20 cellular contexts compared by ENCODE assay signal in the genomic region with DNA sequence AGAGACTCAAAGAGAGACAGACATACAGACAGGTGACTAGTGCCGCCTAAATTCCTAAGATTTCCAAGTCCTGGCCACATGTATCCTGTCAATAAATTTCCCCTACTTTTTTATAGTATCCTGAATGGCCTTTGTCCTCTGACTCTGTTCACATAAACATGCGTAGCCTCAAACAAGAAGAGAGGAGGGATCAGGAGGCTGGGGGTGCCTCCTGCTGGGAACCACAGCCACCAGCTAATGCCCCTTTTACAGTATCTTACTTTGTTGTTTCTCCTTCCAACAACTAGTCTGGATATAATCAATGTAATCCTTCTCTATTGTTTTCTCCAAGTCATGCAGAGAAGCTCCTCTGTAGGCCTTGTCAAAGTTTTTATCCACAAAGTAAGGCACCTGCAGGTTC. TPM values are rescaled to one million over a fixed set of nuclear protein-coding genes. Genes with fewer than 3 reads are reported as not detected.
DNase-seq lines count a peak whose midpoint lies in the region; FAIRE-seq and TF ChIP-seq lines count a peak whose summit lies in the region.
"Had no signal": no experiment of that assay in that cellular context is flagged by ENCODE, and none has a peak within 500 bp of the region (broad histone marks: within the 10 kb centered on the region; RNA-seq: fewer than 3 reads in every experiment).

No MANE protein-coding gene starts in this region.

- H3K4me3 ChIP-seq in HUES64 (ENCODE audit: low read length) (no peak overlapping the region), esophagus muscularis mucosa (no peak overlapping the region)
- H3K4me3 ChIP-seq: coronary artery had no signal

- 46% methylated on average over 2 of the region's 2 CpGs for WGBS in HUES64
- 72% methylated on average over 2 of the region's 2 CpGs for WGBS in esophagus muscularis mucosa

- DNase-seq in ELF-1 (ENCODE audit: low read depth, low spot score): peak; percentile 25
- DNase-seq in esophagus muscularis mucosa (ENCODE audit: extremely low spot score): no peak
- no peak for DNase-seq in NCI-H2107 (lab: John Stamatoyannopoulos, UW)
- no peak for DNase-seq in iPS-NIHi7 (ENCODE audit: extremely low spot score)
- DNase-seq in GM19239 (ENCODE audit: insufficient read length, low spot score): no peak
- DNase-seq: activated CD4-positive, alpha-beta T cell treated with anti-CD3 and anti-CD28 coated beads, Interleukin-2, amount 50 U/mL, for 4 hours; activated naive CD4-positive, alpha-beta T cell treated with Interleukin-2 at 50 U/mL for 16 hours; activated T-cell treated with anti-CD3 and anti-CD28 coated beads for 4 hours; COR-L47; EL; foreskin fibroblast; kidney glomerular epithelial cell; midbrain; NCI-H1092; NCI-H510A treated with DMSO at 0.1 percent for 48 hours had no signal

- no peaks in the 10 kb centered on the region; the same call in 1 of the 2 replicates for H3K27me3 ChIP-seq in HUES64 (ENCODE audit: insufficient read depth, low read length)
- H3K27me3 ChIP-seq in esophagus muscularis mucosa: no peaks in the 10 kb centered on the region
- H3K27me3 ChIP-seq: neutrophil had no signal

- H3K36me3 ChIP-seq in HUES64 (ENCODE audit: insufficient read depth, low read length) (peaks cover 66% of the 10 kb centered on the region), esophagus muscularis mucosa (peaks cover 0 to 58% (median 35%) of the 10 kb centered on the region in 4 donors)
- H3K36me3 ChIP-seq: neutrophil had no signal

- H3K27ac Mint-ChIP-seq in nephron: peak overlapping the region; percentile 6 to 64 (median 46)

- no peaks in the 10 kb centered on the region for H3K27me3 Mint-ChIP-seq in nephron (ENCODE audit: low read depth)

- TF ChIP-seq EP300 in esophagus muscularis mucosa (IDR thresholded peaks at IDR 0.05): no peak

- TF ChIP-seq CTCF in esophagus muscularis mucosa (IDR thresholded peaks at IDR 0.05) (no peak), nephron (IDR thresholded peaks at IDR 0.05; ENCODE audit: unreplicated experiment in 3 of 3) (no peak)

- H3K9me3 ChIP-seq in HUES64 (ENCODE audit: insufficient read depth, low read depth, low read length): no peaks in the 10 kb centered on the region
- H3K9me3 ChIP-seq in esophagus muscularis mucosa: no peaks in the 10 kb centered on the region
- H3K9me3 ChIP-seq: neutrophil had no signal

- no peak overlapping the region for H3K4me3 Mint-ChIP-seq in nephron

- peaks cover 47% of the 10 kb centered on the region for H3K36me3 Mint-ChIP-seq in nephron (ENCODE audit: low read depth)

- no peak overlapping the region for H3K27ac ChIP-seq in HUES64 (ENCODE audit: low read depth, low read length)
- peak overlapping the region; percentile 72 to 84 (median 80) for H3K27ac ChIP-seq in esophagus muscularis mucosa (replicated peaks in 1 of 4)
- H3K27ac ChIP-seq: coronary artery, KMS-11, neutrophil had no signal

- no peak for FAIRE-seq in GM19239 (lab: Jason Lieb, UNC)

- intact Hi-C loops in esophagus muscularis mucosa (cut with DNase I): loop anchor here (5.0 kb wide), 1 partner anchor 143 kb away; the partner anchor contains the start of gene UBE2D2

- H3K4me1 ChIP-seq in HUES64 (ENCODE audit: insufficient read depth, low read length): peaks cover 11% of the 10 kb centered on the region; the same call in 1 of the 2 replicates
- peaks cover 50 to 60% (median 54%) of the 10 kb centered on the region in 4 donors for H3K4me1 ChIP-seq in esophagus muscularis mucosa

- TF ChIP-seq POLR2A in esophagus muscularis mucosa (IDR thresholded peaks at IDR 0.05; ENCODE audit: low read depth): no peak

- no peaks in the 10 kb centered on the region for H3K9me3 Mint-ChIP-seq in nephron

- 0 out of 2 replicates have a peak overlapping the region, but pooled peaks have one; percentile 13 for H3K9ac ChIP-seq in HUES64 (ENCODE audit: low read depth, low read length)
- H3K9ac ChIP-seq: KMS-11 had no signal

- peaks cover 52% of the 10 kb centered on the region for H3K4me1 Mint-ChIP-seq in nephron

RNA-seq across cellular contexts. Expression of gene SPATA24, which starts 15.9 kb away (rescaled TPM):
- 6.0 TPM for polyA plus RNA-seq in HUES64 (2013, experiment 1 of 2)
- polyA plus RNA-seq in HUES64 (2013, experiment 2 of 2): 8.4 TPM
- total RNA-seq in esophagus muscularis mucosa: 1 to 10 TPM; 2.9 to 6.5 (median 4.8) TPM

RNA-seq across cellular contexts. Expression of gene DNAJC18, which starts 19.5 kb away (rescaled TPM):
- polyA plus RNA-seq in HUES64 (2013, experiment 1 of 2): 20.7 TPM
- polyA plus RNA-seq in HUES64 (2013, experiment 2 of 2): 27.8 TPM
- total RNA-seq in esophagus muscularis mucosa: 10 to 100 TPM in 3 of 4 donors, 1 to 10 TPM in 1; 8.3 to 15.4 (median 13.4) TPM

RNA-seq across cellular contexts. Expression of gene PROB1, which starts 24.9 kb away (rescaled TPM):
- 1.0 TPM for polyA plus RNA-seq in HUES64 (2013, experiment 1 of 2)
- 1.1 TPM for polyA plus RNA-seq in HUES64 (2013, experiment 2 of 2)
- 10 to 100 TPM in 2 of 4 donors, 1 to 10 TPM in 2; 2.5 to 11.0 (median 7.8) TPM for total RNA-seq in esophagus muscularis mucosa

RNA-seq across cellular contexts. Expression of gene MZB1, which starts 30.1 kb away (rescaled TPM):
- not detected for polyA plus RNA-seq in HUES64 (2013, experiment 1 of 2)
- polyA plus RNA-seq in HUES64 (2013, experiment 2 of 2): 0.70 TPM
- total RNA-seq in esophagus muscularis mucosa: under 1 TPM in 2 of 4 donors, not detected in 2; 0.78 to 0.99 TPM

RNA-seq across cellular contexts. Expression of gene SLC23A1, which starts 36.7 kb away (rescaled TPM):
- not detected for polyA plus RNA-seq in HUES64 (2013, experiment 1 of 2)
- not detected for polyA plus RNA-seq in HUES64 (2013, experiment 2 of 2)
- not detected for total RNA-seq in esophagus muscularis mucosa
